ENCODE assay signal across 14 cellular contexts in genomic region chr5:30749971-30750370, GRCh38.
"Had no signal": no experiment of that assay in that cellular context is flagged by ENCODE, and none has a peak within 500 bp of the region (broad histone marks: within the 10 kb centered on the region; RNA-seq: fewer than 3 reads in every experiment).

No MANE protein-coding gene starts in this region.

- H3K27ac ChIP-seq: body of pancreas, esophagus muscularis mucosa, left ventricle myocardium inferior, upper lobe of right lung had no signal

- H3K27me3 ChIP-seq: body of pancreas, esophagus muscularis mucosa, upper lobe of right lung had no signal

- H3K36me3 ChIP-seq: esophagus muscularis mucosa, left ventricle myocardium inferior, upper lobe of right lung had no signal

- ATAC-seq: activated CD8-positive, alpha-beta T cell treated with anti-CD3 and anti-CD28 coated beads, Interleukin-2, amount 10 ng/mL, durations not matched to agents 7 days and 5 days; body of pancreas; upper lobe of right lung; WTC11 had no signal

- DNase-seq: activated CD4-positive, alpha-beta T cell treated with anti-CD3 and anti-CD28 coated beads for 48 hours; activated CD8-positive, alpha-beta memory T cell treated with anti-CD3 and anti-CD28 coated beads, Interleukin-2, amount 50 U/mL, for 48 hours; activated CD8-positive, alpha-beta T cell treated with anti-CD3 and anti-CD28 coated beads, Interleukin-2, amount 10 ng/mL, durations not matched to agents 7 days and 5 days; activated naive CD4-positive, alpha-beta T cell; body of pancreas; endodermal cell; foreskin fibroblast; left ventricle myocardium inferior; mesenchymal stem cell; stimulated activated CD4-positive, alpha-beta T cell treated with anti-CD3 and anti-CD28 coated beads, Interleukin-15, amount 100 ng/mL, for 24 hours; stimulated activated CD4-positive, alpha-beta T cell treated with anti-CD3 and anti-CD28 coated beads, Interleukin-4, amount 100 ng/mL, for 24 hours; upper lobe of right lung had no signal

- H3K4me1 ChIP-seq: body of pancreas, esophagus muscularis mucosa, left ventricle myocardium inferior, upper lobe of right lung had no signal

- H3K9me3 ChIP-seq: body of pancreas, esophagus muscularis mucosa, left ventricle myocardium inferior, upper lobe of right lung had no signal

- H3K4me3 ChIP-seq: body of pancreas, esophagus muscularis mucosa, left ventricle myocardium inferior, upper lobe of right lung had no signal
